In the genomic region with DNA sequence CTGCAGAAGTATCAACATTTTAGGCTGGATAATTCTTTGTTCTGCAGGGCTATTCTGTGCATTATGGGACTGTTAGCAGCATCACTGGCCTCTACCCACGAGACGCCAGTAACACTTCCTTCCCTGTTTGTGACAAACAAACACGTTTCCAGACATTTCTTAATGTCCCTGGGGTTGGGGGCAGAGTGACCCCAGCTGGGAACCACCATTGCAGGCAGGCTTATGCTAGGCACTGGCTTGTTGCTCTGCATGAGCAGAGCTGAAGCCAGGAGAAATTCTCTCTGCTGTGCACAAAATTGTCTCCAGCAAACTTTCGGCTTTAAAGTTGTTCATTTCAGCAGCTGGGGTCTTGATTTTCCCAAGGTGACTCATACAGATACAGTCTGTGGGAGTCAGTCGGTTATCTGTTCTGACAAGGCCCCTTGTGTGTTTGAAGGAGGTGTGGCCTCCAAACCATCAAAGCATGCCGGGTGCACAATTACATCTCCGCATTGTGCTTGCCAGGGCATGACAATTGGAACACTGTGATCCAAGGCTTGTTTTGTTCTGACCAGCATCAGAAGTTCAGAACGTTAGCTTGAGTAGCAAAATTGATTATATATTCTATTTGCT, we compare ENCODE assay signal across 10 cellular contexts.
DNase-seq lines count a peak whose midpoint lies in the region; ATAC-seq, FAIRE-seq and TF ChIP-seq lines count a peak whose summit lies in the region.
"Had no signal": no experiment of that assay in that cellular context is flagged by ENCODE, and none has a peak within 500 bp of the region (broad histone marks: within the 10 kb centered on the region; RNA-seq: fewer than 3 reads in every experiment).

No MANE protein-coding gene starts in this region.

- peak overlapping the region; percentile 15; the same call in 1 of the 2 replicates for H3K4me2 ChIP-seq in HepG2 (ENCODE audit: low read depth, low read length)
- H3K4me2 ChIP-seq: smooth muscle cell had no signal

- H3K27me3 ChIP-seq in HepG2 (ENCODE audit: control insufficient read depth in 1 of 2, insufficient read depth in 2 of 2, low read length in 2 of 2) (no peaks in the 10 kb centered on the region), right lobe of liver (no peaks in the 10 kb centered on the region)
- no peaks in the 10 kb centered on the region for H3K27me3 ChIP-seq in CD8-positive, alpha-beta memory T cell (ENCODE audit: insufficient read depth, low read length, poor library complexity, severe bottlenecking)

- H3K4me3 Mint-ChIP-seq in CD8-positive, alpha-beta memory T cell, result no peak overlapping the region
- no peak overlapping the region for H3K4me3 Mint-ChIP-seq in activated T-cell treated with anti-CD3 and anti-CD28 coated beads, Interleukin-2, amount 50 U/mL, for 4 hours

- ATAC-seq in HepG2 (peak; percentile 70), right lobe of liver (no peak)
- ATAC-seq in activated T-cell treated with anti-CD3 and anti-CD28 coated beads, Interleukin-2, amount 50 U/mL, for 4 hours, result no peak

- DNase-seq in HepG2 (ENCODE audit: low spot score), result peak; percentile 57
- DNase-seq in right lobe of liver, result no peak
- DNase-seq in islet precursor cell, result peak; percentile 79
- DNase-seq in urothelium cell line (ENCODE audit: low spot score), result peak; percentile 17
- no peak for DNase-seq in NCI-H2029 (lab: John Stamatoyannopoulos, UW)
- no peak for DNase-seq in CD8-positive, alpha-beta memory T cell
- no peak for DNase-seq in activated T-cell treated with anti-CD3 and anti-CD28 coated beads, Interleukin-2, amount 50 U/mL, for 4 hours
- DNase-seq: amniotic stem cell had no signal

- H3K36me3 Mint-ChIP-seq in CD8-positive, alpha-beta memory T cell, result no peaks in the 10 kb centered on the region
- H3K36me3 Mint-ChIP-seq in activated T-cell treated with anti-CD3 and anti-CD28 coated beads, Interleukin-2, amount 50 U/mL, for 4 hours (ENCODE audit: insufficient read depth), result no peaks in the 10 kb centered on the region

- H3K79me2 ChIP-seq in HepG2 (ENCODE audit: insufficient read depth, low read length), result no peaks in the 10 kb centered on the region

- H3K27ac ChIP-seq in HepG2 (ENCODE audit: extremely low read length, insufficient read depth, low read length), result no peak overlapping the region
- H3K27ac ChIP-seq in right lobe of liver, result no peak overlapping the region
- H3K27ac ChIP-seq in angular gyrus (ENCODE audit: low read depth, low read length), result peak overlapping the region; percentile 98
- no peak overlapping the region for H3K27ac ChIP-seq in CD8-positive, alpha-beta memory T cell (ENCODE audit: low read depth, low read length)

- H3K4me1 ChIP-seq in HepG2 (ENCODE audit: insufficient read depth, low read length), result no peaks in the 10 kb centered on the region
- no peaks in the 10 kb centered on the region for H3K4me1 ChIP-seq in right lobe of liver
- H3K4me1 ChIP-seq in CD8-positive, alpha-beta memory T cell (ENCODE audit: insufficient read depth, low read length), result no peaks in the 10 kb centered on the region

- no peaks in the 10 kb centered on the region for H3K27me3 Mint-ChIP-seq in CD8-positive, alpha-beta memory T cell
- no peaks in the 10 kb centered on the region for H3K27me3 Mint-ChIP-seq in activated T-cell treated with anti-CD3 and anti-CD28 coated beads, Interleukin-2, amount 50 U/mL, for 4 hours (ENCODE audit: low read depth)

- no peak for FAIRE-seq in HepG2 (lab: Jason Lieb, UNC)
- FAIRE-seq in urothelium cell line (lab: Jason Lieb, UNC), result no peak

- H4K20me1 ChIP-seq in HepG2 (ENCODE audit: insufficient read depth, low read length), result no peaks in the 10 kb centered on the region

- TF ChIP-seq EP300 in HepG2 (IDR thresholded peaks at IDR 0.05; ENCODE audit: low read depth in 2 of 2, low read length in 2 of 2) (no peak), HepG2 (CRISPR knock-in tag; IDR thresholded peaks at IDR 0.05; ENCODE audit: borderline replicate concordance) (no peak)

- H3K4me3 ChIP-seq in HepG2 (replicated peaks in 1 of 3; ENCODE audit: insufficient read depth in 1 of 3, low read depth in 2 of 3, low read length in 3 of 3) (no peak overlapping the region), right lobe of liver (no peak overlapping the region)
- no peak overlapping the region for H3K4me3 ChIP-seq in CD8-positive, alpha-beta memory T cell (ENCODE audit: low read length)
- H3K4me3 ChIP-seq: smooth muscle cell had no signal

- H3K4me1 Mint-ChIP-seq in CD8-positive, alpha-beta memory T cell, result no peaks in the 10 kb centered on the region
- H3K4me1 Mint-ChIP-seq in activated T-cell treated with anti-CD3 and anti-CD28 coated beads, Interleukin-2, amount 50 U/mL, for 4 hours (ENCODE audit: low read depth), result no peaks in the 10 kb centered on the region

- peaks cover 4 to 8% (median 6%) of the 10 kb centered on the region in 5 donors for H3K9me3 Mint-ChIP-seq in CD8-positive, alpha-beta memory T cell
- H3K9me3 Mint-ChIP-seq in activated T-cell treated with anti-CD3 and anti-CD28 coated beads, Interleukin-2, amount 50 U/mL, for 4 hours, result no peaks in the 10 kb centered on the region

- intact Hi-C loops in HepG2 (cut with micrococcal nuclease; ENCODE audit: unreplicated experiment), result no loop called here
- intact Hi-C loops in right lobe of liver (cut with DNase I), result no loop called here

- CTCF ChIA-PET in HepG2 (lab: Yijun Ruan, JAX; ENCODE audit: low intra/inter-chr PET ratio, low total read pairs), result no interaction called here
- CTCF ChIA-PET in CD8-positive, alpha-beta memory T cell (lab: Charles Lee), result no interaction called here

- no peak for TF ChIP-seq RAD21 in HepG2 (CRISPR knock-in tag; IDR thresholded peaks at IDR 0.05)

- in situ Hi-C loops in HepG2 (cut with HindIII; ENCODE audit: extremely low pct_ligation_motif_present, low pct_unique_long_range_greater_than_20kb), result no loop called here

- 0% methylated on average over 3 of the region's 8 CpGs for WGBS in HepG2 (ENCODE audit: low lambda C conversion rate)
- 72% methylated on average over 5 of the region's 8 CpGs for WGBS in right lobe of liver (ENCODE audit: insufficient coverage, low coverage, low lambda C conversion rate, missing lambda C conversion rate)

- BruUV-seq in HepG2 (replicated peaks; lab: Mats Ljungman, UMichigan), result no TSS peak

- H3K36me3 ChIP-seq in HepG2 (replicated peaks in 1 of 2; ENCODE audit: control insufficient read depth in 1 of 2, insufficient read depth in 2 of 2, low read length in 2 of 2), result no peaks in the 10 kb centered on the region
- H3K36me3 ChIP-seq in right lobe of liver, result no peaks in the 10 kb centered on the region
- H3K36me3 ChIP-seq in CD8-positive, alpha-beta memory T cell (ENCODE audit: insufficient read depth, low read length), result no peaks in the 10 kb centered on the region

- no peaks in the 10 kb centered on the region for H3K9me3 ChIP-seq in HepG2 (ENCODE audit: low read length)
- H3K9me3 ChIP-seq in right lobe of liver, result no peaks in the 10 kb centered on the region
- no peaks in the 10 kb centered on the region for H3K9me3 ChIP-seq in CD8-positive, alpha-beta memory T cell (ENCODE audit: low read length)

- H3K9ac ChIP-seq in HepG2 (ENCODE audit: insufficient read depth, low read depth, low read length), result no peak overlapping the region

- no peak for TF ChIP-seq CTCF in HepG2 (CRISPR knock-in tag; IDR thresholded peaks at IDR 0.05)
- no peak for TF ChIP-seq CTCF in right lobe of liver (IDR thresholded peaks at IDR 0.05)

- no peak overlapping the region for H3K27ac Mint-ChIP-seq in CD8-positive, alpha-beta memory T cell

- POLR2A ChIA-PET in HepG2 (lab: Yijun Ruan, JAX), result no interaction called here
- POLR2A ChIA-PET in CD8-positive, alpha-beta memory T cell (lab: Charles Lee), result no interaction called here

- no peak overlapping the region for H2AFZ ChIP-seq in HepG2 (ENCODE audit: low read length)

- TF ChIP-seq POLR2A in HepG2 (IDR thresholded peaks at IDR 0.05; ENCODE audit: insufficient read depth in 1 of 2, low read depth in 2 of 2, low read length in 2 of 2) (no peak), right lobe of liver (IDR thresholded peaks at IDR 0.05) (no peak)

TF ChIP-seq in HepG2, 621 proteins besides CTCF, POLR2A, EP300 and RAD21 (continues in another document):
- TF ChIP-seq THAP8 (CRISPR knock-in tag; IDR thresholded peaks at IDR 0.05; ENCODE audit: borderline replicate concordance) (no peak), PRDM10 (CRISPR knock-in tag; IDR thresholded peaks at IDR 0.05; ENCODE audit: low read depth) (no peak), DRAP1 (CRISPR knock-in tag; IDR thresholded peaks at IDR 0.05) (no peak)

Comparison
In these comparisons a context has a peak if more than half of its experiments do, and no peak if none do; other contexts are left out.
1. DNase-seq: peak in HepG2 (single experiment), islet precursor cell (single experiment) and urothelium cell line (single experiment); none in right lobe of liver (0 of 3), NCI-H2029 (single experiment), CD8-positive, alpha-beta memory T cell (0 of 5) and activated T-cell treated with anti-CD3 and anti-CD28 coated beads, Interleukin-2, amount 50 U/mL, for 4 hours (single experiment).